Comparison of ENCODE assay signal across 22 cellular contexts in genomic region chr12:32104572-32105355, GRCh38. TPM values are rescaled to one million over a fixed set of nuclear protein-coding genes. Genes with fewer than 3 reads are reported as not detected.
DNase-seq lines count a peak whose midpoint lies in the region; ATAC-seq and TF ChIP-seq lines count a peak whose summit lies in the region.
"Had no signal": no experiment of that assay in that cellular context is flagged by ENCODE, and none has a peak within 500 bp of the region (broad histone marks: within the 10 kb centered on the region; RNA-seq: fewer than 3 reads in every experiment).

No MANE protein-coding gene starts in this region.

- CTCF ChIA-PET in CD8-positive, alpha-beta T cell (lab: Charles Lee), result interaction anchor here (1.0 kb wide), 1 partner anchor 452 kb away, joined by 3 read pairs; no protein-coding TSS in a partner anchor
- CTCF ChIA-PET in naive thymus-derived CD4-positive, alpha-beta T cell (lab: Charles Lee), result no interaction called here

- H3K27me3 Mint-ChIP-seq in CD8-positive, alpha-beta T cell (ENCODE audit: low read depth), result no peaks in the 10 kb centered on the region
- H3K27me3 Mint-ChIP-seq in IgD-negative memory B cell (no peaks in the 10 kb centered on the region), endothelial cell (ENCODE audit: unreplicated experiment) (peaks cover 18% of the 10 kb centered on the region)
- peaks cover 0 to 16% (median 0%) of the 10 kb centered on the region in 5 donors for H3K27me3 Mint-ChIP-seq in naive thymus-derived CD4-positive, alpha-beta T cell

- H3K4me1 Mint-ChIP-seq in CD8-positive, alpha-beta T cell (ENCODE audit: low read depth), result peaks cover 25% of the 10 kb centered on the region
- peaks cover 18 to 21% (median 20%) of the 10 kb centered on the region in 3 donors for H3K4me1 Mint-ChIP-seq in IgD-negative memory B cell
- peaks cover 27% of the 10 kb centered on the region for H3K4me1 Mint-ChIP-seq in endothelial cell (ENCODE audit: unreplicated experiment)
- peaks cover 11 to 36% (median 27%) of the 10 kb centered on the region in 7 donors for H3K4me1 Mint-ChIP-seq in naive thymus-derived CD4-positive, alpha-beta T cell

- POLR2A ChIA-PET in CD8-positive, alpha-beta T cell (lab: Charles Lee), result no interaction called here
- POLR2A ChIA-PET in naive thymus-derived CD4-positive, alpha-beta T cell (lab: Charles Lee), result no interaction called here

- H3K36me3 ChIP-seq in CD8-positive, alpha-beta T cell (ENCODE audit: insufficient read depth, low read length), result no peaks in the 10 kb centered on the region
- H3K36me3 ChIP-seq in naive thymus-derived CD4-positive, alpha-beta T cell (ENCODE audit: control insufficient read depth in 2 of 3, insufficient read depth in 3 of 3, low read length in 3 of 3), result peaks cover 0 to 5% (median 0%) of the 10 kb centered on the region in 3 experiments
- H3K36me3 ChIP-seq: brain microvascular endothelial cell, tibial nerve had no signal

- peaks cover 8% of the 10 kb centered on the region for H3K36me3 Mint-ChIP-seq in CD8-positive, alpha-beta T cell
- H3K36me3 Mint-ChIP-seq in IgD-negative memory B cell, result peaks cover 3% of the 10 kb centered on the region
- H3K36me3 Mint-ChIP-seq in endothelial cell (ENCODE audit: low read depth, unreplicated experiment), result peaks cover 10% of the 10 kb centered on the region
- peaks cover 0 to 2% (median 0%) of the 10 kb centered on the region in 5 donors for H3K36me3 Mint-ChIP-seq in naive thymus-derived CD4-positive, alpha-beta T cell

- H3K9me3 Mint-ChIP-seq in CD8-positive, alpha-beta T cell, result no peaks in the 10 kb centered on the region
- H3K9me3 Mint-ChIP-seq in IgD-negative memory B cell (no peaks in the 10 kb centered on the region), endothelial cell (ENCODE audit: unreplicated experiment) (no peaks in the 10 kb centered on the region)
- H3K9me3 Mint-ChIP-seq in naive thymus-derived CD4-positive, alpha-beta T cell, result peaks cover 0 to 2% (median 0%) of the 10 kb centered on the region in 11 donors
- H3K9me3 Mint-ChIP-seq: activated naive CD8-positive, alpha-beta T cell treated with anti-CD3 and anti-CD28 coated beads, Interleukin-2, amount 50 U/mL, for 24 hours; activated T-helper 2 cell treated with anti-CD3 and anti-CD28 coated beads, Interferon-gamma antibody, Interleukin-2, Interleukin-4, amounts not matched to agents 10 μg/mL and 5 μg/mL and 100 μg/mL, durations not matched to agents 14 hours and 24 hours and 36 hours; endodermal cell; stimulated activated naive CD8-positive, alpha-beta T cell treated with anti-CD3 and anti-CD28 coated beads, Interleukin-15, Interleukin-2, amounts not matched to agents 100 ng/mL and 50 ng/mL, for 24 hours had no signal

- no peaks in the 10 kb centered on the region for H3K27me3 ChIP-seq in CD8-positive, alpha-beta T cell (ENCODE audit: insufficient read depth, low read length)
- no peaks in the 10 kb centered on the region for H3K27me3 ChIP-seq in naive thymus-derived CD4-positive, alpha-beta T cell (ENCODE audit: control insufficient read depth in 2 of 2, insufficient read depth in 2 of 2, low read length in 2 of 2)
- H3K27me3 ChIP-seq: brain microvascular endothelial cell, tibial nerve had no signal

- intact Hi-C loops in CD8-positive, alpha-beta T cell (cut with DNase I, micrococcal nuclease), result loop anchor here in 1 of 2 experiments (5.0 kb wide), 6 partner anchors 137 to 573 kb away; partner anchors contain the start of genes AMN1, DNM1L and ETFBKMT
- intact Hi-C loops in naive thymus-derived CD4-positive, alpha-beta T cell (cut with micrococcal nuclease), result loop anchor here in 1 of 2 donors (5.0 kb wide), 1 partner anchor 377 kb away; the partner anchor contains the start of gene AMN1

- H3K27ac Mint-ChIP-seq in CD8-positive, alpha-beta T cell, result no peak overlapping the region
- H3K27ac Mint-ChIP-seq in IgD-negative memory B cell (peak overlapping the region in 1 of 3 donors; percentile 25), endothelial cell (ENCODE audit: unreplicated experiment) (peak overlapping the region; percentile 1)
- H3K27ac Mint-ChIP-seq in naive thymus-derived CD4-positive, alpha-beta T cell, result peak overlapping the region in 2 of 9 donors; percentile 15 to 19
- H3K27ac Mint-ChIP-seq: activated naive CD8-positive, alpha-beta T cell treated with anti-CD3 and anti-CD28 coated beads, Interleukin-2, amount 50 U/mL, for 24 hours; activated T-helper 2 cell treated with anti-CD3 and anti-CD28 coated beads, Interferon-gamma antibody, Interleukin-2, Interleukin-4, amounts not matched to agents 10 μg/mL and 5 μg/mL and 100 μg/mL, durations not matched to agents 14 hours and 24 hours and 36 hours; endodermal cell; stimulated activated naive CD8-positive, alpha-beta T cell treated with anti-CD3 and anti-CD28 coated beads, Interleukin-15, Interleukin-2, amounts not matched to agents 100 ng/mL and 50 ng/mL, for 24 hours had no signal

- ATAC-seq in CD8-positive, alpha-beta T cell, result no peak
- ATAC-seq in naive thymus-derived CD4-positive, alpha-beta T cell, result no peak
- ATAC-seq in GM18519 (IDR thresholded peaks at IDR 0.05; ENCODE audit: low FRiP score, unreplicated experiment), result no peak
- ATAC-seq: activated naive CD8-positive, alpha-beta T cell treated with anti-CD3 and anti-CD28 coated beads, Interleukin-2, amount 50 U/mL, for 24 hours; left lobe of liver had no signal

- no peaks in the 10 kb centered on the region for H3K9me3 ChIP-seq in CD8-positive, alpha-beta T cell (ENCODE audit: low read length)
- H3K9me3 ChIP-seq in naive thymus-derived CD4-positive, alpha-beta T cell (ENCODE audit: control insufficient read depth in 2 of 3, low read length in 3 of 3), result no peaks in the 10 kb centered on the region
- H3K9me3 ChIP-seq: SK-N-SH, tibial nerve had no signal

- H3K27ac ChIP-seq in CD8-positive, alpha-beta T cell (ENCODE audit: low read depth, low read length), result no peak overlapping the region
- H3K27ac ChIP-seq in naive thymus-derived CD4-positive, alpha-beta T cell (ENCODE audit: low read depth, low read length), result no peak overlapping the region
- H3K27ac ChIP-seq: brain microvascular endothelial cell, WERI-Rb-1 had no signal

- H3K4me1 ChIP-seq in CD8-positive, alpha-beta T cell (ENCODE audit: insufficient read depth, low read length), result peaks cover 17% of the 10 kb centered on the region
- H3K4me1 ChIP-seq in naive thymus-derived CD4-positive, alpha-beta T cell (ENCODE audit: control insufficient read depth in 2 of 2, insufficient read depth in 2 of 2, low read length in 2 of 2), result peaks cover 19 to 22% of the 10 kb centered on the region in 2 donors

- DNase-seq in CD8-positive, alpha-beta T cell, result no peak
- DNase-seq in endothelial cell (ENCODE audit: low spot score) (no peak), C1 segment of cervical spinal cord (lab: John Stamatoyannopoulos, UW) (no peak), inferior parietal cortex (ENCODE audit: extremely low spot score) (no peak), germinal center (ENCODE audit: low spot score) (no peak)
- DNase-seq in naive thymus-derived CD4-positive, alpha-beta T cell, result no peak
- DNase-seq: activated CD4-positive, alpha-beta T cell treated with anti-CD3 and anti-CD28 coated beads, Interleukin-2, amount 50 U/mL, for 48 hours; activated CD8-positive, alpha-beta memory T cell treated with anti-CD3 and anti-CD28 coated beads, Interleukin-2, amount 50 U/mL, for 48 hours; activated naive CD8-positive, alpha-beta T cell treated with anti-CD3 and anti-CD28 coated beads, Interleukin-2, amount 50 U/mL, for 24 hours; brain microvascular endothelial cell; COR-L47; EL; endodermal cell; NCI-H526; SK-N-SH; WERI-Rb-1 had no signal

- H3K4me3 ChIP-seq in CD8-positive, alpha-beta T cell (ENCODE audit: low read depth, low read length), result no peak overlapping the region
- no peak overlapping the region for H3K4me3 ChIP-seq in naive thymus-derived CD4-positive, alpha-beta T cell (ENCODE audit: low read length)
- H3K4me3 ChIP-seq: tibial nerve had no signal

- TF ChIP-seq CTCF in CD8-positive, alpha-beta T cell (IDR thresholded peaks at IDR 0.05), result no peak
- no peak for TF ChIP-seq CTCF in endothelial cell (IDR thresholded peaks at IDR 0.05; ENCODE audit: unreplicated experiment)

- H3K4me3 Mint-ChIP-seq in CD8-positive, alpha-beta T cell, result peak overlapping the region; percentile 35
- H3K4me3 Mint-ChIP-seq in IgD-negative memory B cell (peak overlapping the region in 3 of 4 donors; percentile 40 to 64 (median 61)), endothelial cell (ENCODE audit: unreplicated experiment) (no peak overlapping the region)
- H3K4me3 Mint-ChIP-seq in naive thymus-derived CD4-positive, alpha-beta T cell, result peak overlapping the region in 6 of 10 donors; percentile 12 to 78 (median 28)

RNA-seq across cellular contexts. Expression of gene BICD1, which starts 1.9 kb away (rescaled TPM):
- total RNA-seq in CD8-positive, alpha-beta T cell, result 1 to 10 TPM; 7.0 to 7.2 TPM
- 19.9 TPM for polyA plus RNA-seq in IgD-negative memory B cell
- total RNA-seq in endothelial cell (ENCODE audit: unreplicated experiment), result 87.9 TPM
- total RNA-seq in naive thymus-derived CD4-positive, alpha-beta T cell, result 10 to 100 TPM; 16.7 to 25.1 (median 18.5) TPM
- polyA plus RNA-seq in naive thymus-derived CD4-positive, alpha-beta T cell, result 1 to 10 TPM; 6.3 to 9.7 TPM
